28 cellular contexts compared by ENCODE assay signal in genomic region chr22:32158712-32159533, GRCh38. TPM values are rescaled to one million over a fixed set of nuclear protein-coding genes. Genes with fewer than 3 reads are reported as not detected.
"Had no signal": no experiment of that assay in that cellular context is flagged by ENCODE, and none has a peak within 500 bp of the region (broad histone marks: within the 10 kb centered on the region; RNA-seq: fewer than 3 reads in every experiment).

A gene with protein sequence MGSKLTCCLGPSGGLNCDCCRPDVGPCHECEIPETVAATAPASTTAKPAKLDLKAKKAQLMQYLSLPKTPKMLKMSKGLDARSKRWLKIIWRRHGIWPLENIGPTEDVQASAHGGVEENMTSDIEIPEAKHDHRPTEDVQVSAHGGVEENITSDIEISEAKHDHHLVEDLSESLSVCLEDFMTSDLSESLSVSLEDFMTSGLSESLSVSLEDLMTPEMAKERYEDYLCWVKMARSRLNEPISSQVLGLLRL (minus strand): TSS chr22:32159303. CDS start chr22:32159215, 88 bp downstream.

- H3K4me3 ChIP-seq: adrenal gland, esophagus squamous epithelium, heart right ventricle, lower lobe of right lung, prostate gland, right atrium auricular region, skin epidermis, stomach had no signal

- ATAC-seq: activated naive CD4-positive, alpha-beta T cell treated with anti-CD3 and anti-CD28 coated beads, Interleukin-2, amount 50 U/mL, for 72 hours; heart right ventricle; left colon; lower lobe of right lung had no signal

- H3K9me3 ChIP-seq: adrenal gland, esophagus squamous epithelium, heart right ventricle, lower lobe of right lung, prostate gland, right atrium auricular region, stomach had no signal

- H3K4me1 ChIP-seq: adrenal gland, esophagus squamous epithelium, lower lobe of right lung, prostate gland, right atrium auricular region, stomach had no signal

- H3K9me3 Mint-ChIP-seq: activated B cell treated with CpG ODN at 0.5 μM for 24 hours; activated CD4-positive, alpha-beta memory T cell treated with anti-CD3 and anti-CD28 coated beads for 36 hours; activated naive CD4-positive, alpha-beta T cell treated with anti-CD3 and anti-CD28 coated beads, Interleukin-2, amount 50 U/mL, for 72 hours; activated T-helper 1 cell treated with anti-CD3 and anti-CD28 coated beads, Interleukin-12 subunit alpha, Interleukin-12 subunit beta, Interleukin-2, Interleukin-4 antibody, amounts not matched to agents 30 ng/mL and 10 ng/mL and 1 ng/mL, durations not matched to agents 14 hours and 24 hours and 36 hours; nephron; type B pancreatic cell had no signal

- DNase-seq: activated B cell treated with CpG ODN at 0.5 μM for 24 hours; activated CD4-positive, alpha-beta memory T cell treated with anti-CD3 and anti-CD28 coated beads for 36 hours; activated CD4-positive, alpha-beta T cell treated with anti-CD3 and anti-CD28 coated beads for 4 hours; activated gamma-delta T cell treated with Interleukin-2 at 50 U/mL for 16 hours; activated T-cell treated with anti-CD3 and anti-CD28 coated beads for 4 hours; cerebellar nuclear complex; effector CD4-positive, alpha-beta T cell; esophagus squamous epithelium; heart right ventricle; islet precursor cell; left colon; lower lobe of right lung; stimulated activated CD4-positive, alpha-beta T cell treated with anti-CD3 and anti-CD28 coated beads, Interleukin-2, amount 100 ng/mL, for 48 hours; stomach had no signal

- H3K27ac Mint-ChIP-seq: activated B cell treated with CpG ODN at 0.5 μM for 24 hours; activated CD4-positive, alpha-beta memory T cell treated with anti-CD3 and anti-CD28 coated beads for 36 hours; activated naive CD4-positive, alpha-beta T cell treated with anti-CD3 and anti-CD28 coated beads, Interleukin-2, amount 50 U/mL, for 72 hours; activated T-helper 1 cell treated with anti-CD3 and anti-CD28 coated beads, Interleukin-12 subunit alpha, Interleukin-12 subunit beta, Interleukin-2, Interleukin-4 antibody, amounts not matched to agents 30 ng/mL and 10 ng/mL and 1 ng/mL, durations not matched to agents 14 hours and 24 hours and 36 hours; nephron; type B pancreatic cell had no signal

- H3K27ac ChIP-seq: adrenal gland, esophagus squamous epithelium, heart right ventricle, lower lobe of right lung, prostate gland, right atrium auricular region, skin epidermis, stomach had no signal

- H3K27me3 Mint-ChIP-seq: activated CD4-positive, alpha-beta memory T cell treated with anti-CD3 and anti-CD28 coated beads for 36 hours had no signal

- H3K4me3 Mint-ChIP-seq: activated B cell treated with CpG ODN at 0.5 μM for 24 hours; activated CD4-positive, alpha-beta memory T cell treated with anti-CD3 and anti-CD28 coated beads for 36 hours; activated T-helper 1 cell treated with anti-CD3 and anti-CD28 coated beads, Interleukin-12 subunit alpha, Interleukin-12 subunit beta, Interleukin-2, Interleukin-4 antibody, amounts not matched to agents 30 ng/mL and 10 ng/mL and 1 ng/mL, durations not matched to agents 14 hours and 24 hours and 36 hours; nephron; type B pancreatic cell had no signal

- H3K27me3 ChIP-seq: right atrium auricular region had no signal

- H3K36me3 Mint-ChIP-seq: activated CD4-positive, alpha-beta memory T cell treated with anti-CD3 and anti-CD28 coated beads for 36 hours; activated naive CD4-positive, alpha-beta T cell treated with anti-CD3 and anti-CD28 coated beads, Interleukin-2, amount 50 U/mL, for 72 hours; type B pancreatic cell had no signal

- H3K4me1 Mint-ChIP-seq: activated B cell treated with CpG ODN at 0.5 μM for 24 hours, nephron had no signal

- H3K36me3 ChIP-seq: adrenal gland, esophagus squamous epithelium, heart right ventricle, lower lobe of right lung, prostate gland, right atrium auricular region, stomach had no signal

RNA-seq across cellular contexts. Expression of the gene that starts here (rescaled TPM):
- total RNA-seq: activated B cell treated with CpG ODN at 0.5 μM for 24 hours; activated CD4-positive, alpha-beta memory T cell treated with anti-CD3 and anti-CD28 coated beads for 36 hours; activated naive CD4-positive, alpha-beta T cell treated with anti-CD3 and anti-CD28 coated beads, Interleukin-2, amount 50 U/mL, for 72 hours; activated T-helper 1 cell treated with anti-CD3 and anti-CD28 coated beads, Interleukin-12 subunit alpha, Interleukin-12 subunit beta, Interleukin-2, Interleukin-4 antibody, amounts not matched to agents 30 ng/mL and 10 ng/mL and 1 ng/mL, durations not matched to agents 14 hours and 24 hours and 36 hours; astrocyte; bronchial epithelial cell; endothelial cell of umbilical vein; esophagus squamous epithelium; heart right ventricle; left colon; lower lobe of right lung; omental fat pad; right atrium auricular region; stomach; T-helper 2 cell treated with Interferon-gamma antibody and Interleukin-4, amounts not matched to agents 100 ng/mL and 5 ng/mL, for 36 hours; temporal lobe had no signal
- polyA plus RNA-seq: endothelial cell of umbilical vein, heart right ventricle had no signal
